2 cellular contexts compared by ENCODE assay signal in the genomic region with DNA sequence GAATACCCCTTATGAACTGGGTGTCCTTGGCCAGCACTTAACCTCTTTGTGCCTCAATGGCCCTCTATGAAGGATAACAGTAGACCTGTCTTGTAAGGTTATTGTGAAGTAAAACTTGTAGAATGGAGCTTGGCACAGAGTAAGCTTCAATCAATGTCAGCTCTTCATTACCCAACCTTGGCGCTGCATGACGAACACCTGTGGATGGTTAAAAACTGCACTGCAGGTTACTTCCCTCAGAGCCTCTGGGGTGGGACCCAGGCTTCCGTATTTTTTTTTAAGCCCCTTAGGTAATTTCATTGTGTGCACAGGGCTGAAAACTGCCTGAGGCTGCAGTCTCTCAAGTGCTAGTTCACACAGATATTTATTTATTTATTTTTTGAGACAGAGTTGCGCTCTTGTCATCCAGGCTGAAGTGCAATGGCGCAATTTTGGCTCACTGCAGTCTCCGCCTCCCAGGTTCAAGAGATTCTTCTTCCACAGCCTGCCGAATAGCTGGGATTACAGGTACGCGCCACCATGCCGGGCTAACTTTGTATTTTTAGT.
TF ChIP-seq lines count a peak whose summit lies in the region.

No MANE protein-coding gene starts in this region.

TF ChIP-seq in HepG2, 621 proteins besides CTCF, POLR2A, EP300 and RAD21:
- TF ChIP-seq, protein P1, sequence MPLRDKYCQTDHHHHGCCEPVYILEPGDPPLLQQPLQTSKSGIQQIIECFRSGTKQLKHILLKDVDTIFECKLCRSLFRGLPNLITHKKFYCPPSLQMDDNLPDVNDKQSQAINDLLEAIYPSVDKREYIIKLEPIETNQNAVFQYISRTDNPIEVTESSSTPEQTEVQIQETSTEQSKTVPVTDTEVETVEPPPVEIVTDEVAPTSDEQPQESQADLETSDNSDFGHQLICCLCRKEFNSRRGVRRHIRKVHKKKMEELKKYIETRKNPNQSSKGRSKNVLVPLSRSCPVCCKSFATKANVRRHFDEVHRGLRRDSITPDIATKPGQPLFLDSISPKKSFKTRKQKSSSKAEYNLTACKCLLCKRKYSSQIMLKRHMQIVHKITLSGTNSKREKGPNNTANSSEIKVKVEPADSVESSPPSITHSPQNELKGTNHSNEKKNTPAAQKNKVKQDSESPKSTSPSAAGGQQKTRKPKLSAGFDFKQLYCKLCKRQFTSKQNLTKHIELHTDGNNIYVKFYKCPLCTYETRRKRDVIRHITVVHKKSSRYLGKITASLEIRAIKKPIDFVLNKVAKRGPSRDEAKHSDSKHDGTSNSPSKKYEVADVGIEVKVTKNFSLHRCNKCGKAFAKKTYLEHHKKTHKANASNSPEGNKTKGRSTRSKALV (CRISPR knock-in tag; IDR thresholded peaks at IDR 0.05): 0 out of 2 replicates have a peak, but pooled peaks have one; percentile 32
- TF ChIP-seq, protein P2, sequence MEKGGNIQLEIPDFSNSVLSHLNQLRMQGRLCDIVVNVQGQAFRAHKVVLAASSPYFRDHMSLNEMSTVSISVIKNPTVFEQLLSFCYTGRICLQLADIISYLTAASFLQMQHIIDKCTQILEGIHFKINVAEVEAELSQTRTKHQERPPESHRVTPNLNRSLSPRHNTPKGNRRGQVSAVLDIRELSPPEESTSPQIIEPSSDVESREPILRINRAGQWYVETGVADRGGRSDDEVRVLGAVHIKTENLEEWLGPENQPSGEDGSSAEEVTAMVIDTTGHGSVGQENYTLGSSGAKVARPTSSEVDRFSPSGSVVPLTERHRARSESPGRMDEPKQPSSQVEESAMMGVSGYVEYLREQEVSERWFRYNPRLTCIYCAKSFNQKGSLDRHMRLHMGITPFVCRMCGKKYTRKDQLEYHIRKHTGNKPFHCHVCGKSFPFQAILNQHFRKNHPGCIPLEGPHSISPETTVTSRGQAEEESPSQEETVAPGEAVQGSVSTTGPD (CRISPR knock-in tag; IDR thresholded peaks at IDR 0.05): no peak
TF ChIP-seq in HepG2: peak in this region for 1.

TF ChIP-seq in GM12878, 131 proteins besides CTCF, POLR2A, EP300 and RAD21:
- TF ChIP-seq, protein P3, sequence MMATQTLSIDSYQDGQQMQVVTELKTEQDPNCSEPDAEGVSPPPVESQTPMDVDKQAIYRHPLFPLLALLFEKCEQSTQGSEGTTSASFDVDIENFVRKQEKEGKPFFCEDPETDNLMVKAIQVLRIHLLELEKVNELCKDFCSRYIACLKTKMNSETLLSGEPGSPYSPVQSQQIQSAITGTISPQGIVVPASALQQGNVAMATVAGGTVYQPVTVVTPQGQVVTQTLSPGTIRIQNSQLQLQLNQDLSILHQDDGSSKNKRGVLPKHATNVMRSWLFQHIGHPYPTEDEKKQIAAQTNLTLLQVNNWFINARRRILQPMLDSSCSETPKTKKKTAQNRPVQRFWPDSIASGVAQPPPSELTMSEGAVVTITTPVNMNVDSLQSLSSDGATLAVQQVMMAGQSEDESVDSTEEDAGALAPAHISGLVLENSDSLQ (IDR thresholded peaks at IDR 0.05): peak; percentile 68
- TF ChIP-seq NR2F1 (conservative IDR thresholded peaks at IDR 0.05) (no peak), SRF (IDR thresholded peaks at IDR 0.05; ENCODE audit: low read depth in 2 of 2, low read length in 2 of 2) (no peak), FOXM1 (IDR thresholded peaks at IDR 0.05; ENCODE audit: low read depth, low read length) (no peak), ZNF207 (IDR thresholded peaks at IDR 0.05; ENCODE audit: borderline replicate concordance) (no peak), EED (IDR thresholded peaks at IDR 0.05; ENCODE audit: low read depth) (peak; percentile 23; the same call in 1 of the 2 replicates), RCOR1 (conservative IDR thresholded peaks at IDR 0.05; ENCODE audit: low read depth, low read length) (no peak), ZZZ3 (IDR thresholded peaks at IDR 0.05; ENCODE audit: control insufficient read depth, insufficient read length, low read depth) (no peak), ETV6 (conservative IDR thresholded peaks at IDR 0.05 in 1 of 2, IDR thresholded peaks at IDR 0.05 in 1 of 2; ENCODE audit: borderline replicate concordance in 1 of 2, low read depth in 1 of 2) (peak in 1 of 2 experiments; percentile 39; a peak in 1 of 4 replicates), SPI1 (IDR thresholded peaks at IDR 0.05; ENCODE audit: borderline replicate concordance, insufficient read depth, low read depth, low read length) (no peak), YBX1 (IDR thresholded peaks at IDR 0.05) (no peak), ZNF384 (IDR thresholded peaks at IDR 0.05; ENCODE audit: borderline replicate concordance, low read depth, low read length) (no peak), JUNB (IDR thresholded peaks at IDR 0.05) (peak; percentile 73), ESRRA (IDR thresholded peaks at IDR 0.05; ENCODE audit: low read length) (no peak), GATAD2B (conservative IDR thresholded peaks at IDR 0.05; ENCODE audit: low read depth) (no peak), POU2F2 (IDR thresholded peaks at IDR 0.05; ENCODE audit: borderline replicate concordance, low read depth, low read length) (no peak), ZNF24 (IDR thresholded peaks at IDR 0.05) (no peak)
- TF ChIP-seq, protein P4, sequence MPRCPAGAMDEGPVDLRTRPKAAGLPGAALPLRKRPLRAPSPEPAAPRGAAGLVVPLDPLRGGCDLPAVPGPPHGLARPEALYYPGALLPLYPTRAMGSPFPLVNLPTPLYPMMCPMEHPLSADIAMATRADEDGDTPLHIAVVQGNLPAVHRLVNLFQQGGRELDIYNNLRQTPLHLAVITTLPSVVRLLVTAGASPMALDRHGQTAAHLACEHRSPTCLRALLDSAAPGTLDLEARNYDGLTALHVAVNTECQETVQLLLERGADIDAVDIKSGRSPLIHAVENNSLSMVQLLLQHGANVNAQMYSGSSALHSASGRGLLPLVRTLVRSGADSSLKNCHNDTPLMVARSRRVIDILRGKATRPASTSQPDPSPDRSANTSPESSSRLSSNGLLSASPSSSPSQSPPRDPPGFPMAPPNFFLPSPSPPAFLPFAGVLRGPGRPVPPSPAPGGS (IDR thresholded peaks at IDR 0.05; ENCODE audit: borderline replicate concordance, insufficient read depth, low read depth, low read length, poor library complexity, severe bottlenecking): peak; percentile 19
- TF ChIP-seq, protein P5, sequence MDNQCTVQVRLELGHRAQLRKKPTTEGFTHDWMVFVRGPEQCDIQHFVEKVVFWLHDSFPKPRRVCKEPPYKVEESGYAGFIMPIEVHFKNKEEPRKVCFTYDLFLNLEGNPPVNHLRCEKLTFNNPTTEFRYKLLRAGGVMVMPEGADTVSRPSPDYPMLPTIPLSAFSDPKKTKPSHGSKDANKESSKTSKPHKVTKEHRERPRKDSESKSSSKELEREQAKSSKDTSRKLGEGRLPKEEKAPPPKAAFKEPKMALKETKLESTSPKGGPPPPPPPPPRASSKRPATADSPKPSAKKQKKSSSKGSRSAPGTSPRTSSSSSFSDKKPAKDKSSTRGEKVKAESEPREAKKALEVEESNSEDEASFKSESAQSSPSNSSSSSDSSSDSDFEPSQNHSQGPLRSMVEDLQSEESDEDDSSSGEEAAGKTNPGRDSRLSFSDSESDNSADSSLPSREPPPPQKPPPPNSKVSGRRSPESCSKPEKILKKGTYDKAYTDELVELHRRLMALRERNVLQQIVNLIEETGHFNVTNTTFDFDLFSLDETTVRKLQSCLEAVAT (IDR thresholded peaks at IDR 0.05): no peak
- TF ChIP-seq, protein P6, sequence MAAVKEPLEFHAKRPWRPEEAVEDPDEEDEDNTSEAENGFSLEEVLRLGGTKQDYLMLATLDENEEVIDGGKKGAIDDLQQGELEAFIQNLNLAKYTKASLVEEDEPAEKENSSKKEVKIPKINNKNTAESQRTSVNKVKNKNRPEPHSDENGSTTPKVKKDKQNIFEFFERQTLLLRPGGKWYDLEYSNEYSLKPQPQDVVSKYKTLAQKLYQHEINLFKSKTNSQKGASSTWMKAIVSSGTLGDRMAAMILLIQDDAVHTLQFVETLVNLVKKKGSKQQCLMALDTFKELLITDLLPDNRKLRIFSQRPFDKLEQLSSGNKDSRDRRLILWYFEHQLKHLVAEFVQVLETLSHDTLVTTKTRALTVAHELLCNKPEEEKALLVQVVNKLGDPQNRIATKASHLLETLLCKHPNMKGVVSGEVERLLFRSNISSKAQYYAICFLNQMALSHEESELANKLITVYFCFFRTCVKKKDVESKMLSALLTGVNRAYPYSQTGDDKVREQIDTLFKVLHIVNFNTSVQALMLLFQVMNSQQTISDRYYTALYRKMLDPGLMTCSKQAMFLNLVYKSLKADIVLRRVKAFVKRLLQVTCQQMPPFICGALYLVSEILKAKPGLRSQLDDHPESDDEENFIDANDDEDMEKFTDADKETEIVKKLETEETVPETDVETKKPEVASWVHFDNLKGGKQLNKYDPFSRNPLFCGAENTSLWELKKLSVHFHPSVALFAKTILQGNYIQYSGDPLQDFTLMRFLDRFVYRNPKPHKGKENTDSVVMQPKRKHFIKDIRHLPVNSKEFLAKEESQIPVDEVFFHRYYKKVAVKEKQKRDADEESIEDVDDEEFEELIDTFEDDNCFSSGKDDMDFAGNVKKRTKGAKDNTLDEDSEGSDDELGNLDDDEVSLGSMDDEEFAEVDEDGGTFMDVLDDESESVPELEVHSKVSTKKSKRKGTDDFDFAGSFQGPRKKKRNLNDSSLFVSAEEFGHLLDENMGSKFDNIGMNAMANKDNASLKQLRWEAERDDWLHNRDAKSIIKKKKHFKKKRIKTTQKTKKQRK (IDR thresholded peaks at IDR 0.05; ENCODE audit: low read depth, low read length): no peak
- TF ChIP-seq, protein P7, sequence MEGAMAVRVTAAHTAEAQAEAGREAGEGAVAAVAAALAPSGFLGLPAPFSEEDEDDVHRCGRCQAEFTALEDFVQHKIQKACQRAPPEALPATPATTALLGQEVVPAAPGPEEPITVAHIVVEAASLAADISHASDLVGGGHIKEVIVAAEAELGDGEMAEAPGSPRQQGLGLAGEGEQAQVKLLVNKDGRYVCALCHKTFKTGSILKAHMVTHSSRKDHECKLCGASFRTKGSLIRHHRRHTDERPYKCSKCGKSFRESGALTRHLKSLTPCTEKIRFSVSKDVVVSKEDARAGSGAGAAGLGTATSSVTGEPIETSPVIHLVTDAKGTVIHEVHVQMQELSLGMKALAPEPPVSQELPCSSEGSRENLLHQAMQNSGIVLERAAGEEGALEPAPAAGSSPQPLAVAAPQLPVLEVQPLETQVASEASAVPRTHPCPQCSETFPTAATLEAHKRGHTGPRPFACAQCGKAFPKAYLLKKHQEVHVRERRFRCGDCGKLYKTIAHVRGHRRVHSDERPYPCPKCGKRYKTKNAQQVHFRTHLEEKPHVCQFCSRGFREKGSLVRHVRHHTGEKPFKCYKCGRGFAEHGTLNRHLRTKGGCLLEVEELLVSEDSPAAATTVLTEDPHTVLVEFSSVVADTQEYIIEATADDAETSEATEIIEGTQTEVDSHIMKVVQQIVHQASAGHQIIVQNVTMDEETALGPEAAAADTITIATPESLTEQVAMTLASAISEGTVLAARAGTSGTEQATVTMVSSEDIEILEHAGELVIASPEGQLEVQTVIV (IDR thresholded peaks at IDR 0.05; ENCODE audit: borderline replicate concordance, partially characterized antibody): no peak
- TF ChIP-seq, protein P8, sequence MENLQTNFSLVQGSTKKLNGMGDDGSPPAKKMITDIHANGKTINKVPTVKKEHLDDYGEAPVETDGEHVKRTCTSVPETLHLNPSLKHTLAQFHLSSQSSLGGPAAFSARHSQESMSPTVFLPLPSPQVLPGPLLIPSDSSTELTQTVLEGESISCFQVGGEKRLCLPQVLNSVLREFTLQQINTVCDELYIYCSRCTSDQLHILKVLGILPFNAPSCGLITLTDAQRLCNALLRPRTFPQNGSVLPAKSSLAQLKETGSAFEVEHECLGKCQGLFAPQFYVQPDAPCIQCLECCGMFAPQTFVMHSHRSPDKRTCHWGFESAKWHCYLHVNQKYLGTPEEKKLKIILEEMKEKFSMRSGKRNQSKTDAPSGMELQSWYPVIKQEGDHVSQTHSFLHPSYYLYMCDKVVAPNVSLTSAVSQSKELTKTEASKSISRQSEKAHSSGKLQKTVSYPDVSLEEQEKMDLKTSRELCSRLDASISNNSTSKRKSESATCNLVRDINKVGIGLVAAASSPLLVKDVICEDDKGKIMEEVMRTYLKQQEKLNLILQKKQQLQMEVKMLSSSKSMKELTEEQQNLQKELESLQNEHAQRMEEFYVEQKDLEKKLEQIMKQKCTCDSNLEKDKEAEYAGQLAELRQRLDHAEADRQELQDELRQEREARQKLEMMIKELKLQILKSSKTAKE (IDR thresholded peaks at IDR 0.05; ENCODE audit: low read depth, poor library complexity, severe bottlenecking): no peak
- TF ChIP-seq, protein P9, sequence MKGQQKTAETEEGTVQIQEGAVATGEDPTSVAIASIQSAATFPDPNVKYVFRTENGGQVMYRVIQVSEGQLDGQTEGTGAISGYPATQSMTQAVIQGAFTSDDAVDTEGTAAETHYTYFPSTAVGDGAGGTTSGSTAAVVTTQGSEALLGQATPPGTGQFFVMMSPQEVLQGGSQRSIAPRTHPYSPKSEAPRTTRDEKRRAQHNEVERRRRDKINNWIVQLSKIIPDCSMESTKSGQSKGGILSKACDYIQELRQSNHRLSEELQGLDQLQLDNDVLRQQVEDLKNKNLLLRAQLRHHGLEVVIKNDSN (IDR thresholded peaks at IDR 0.05; ENCODE audit: borderline replicate concordance, extremely low read length, insufficient read depth, low read depth, low read length): no peak
